In the genomic region with DNA sequence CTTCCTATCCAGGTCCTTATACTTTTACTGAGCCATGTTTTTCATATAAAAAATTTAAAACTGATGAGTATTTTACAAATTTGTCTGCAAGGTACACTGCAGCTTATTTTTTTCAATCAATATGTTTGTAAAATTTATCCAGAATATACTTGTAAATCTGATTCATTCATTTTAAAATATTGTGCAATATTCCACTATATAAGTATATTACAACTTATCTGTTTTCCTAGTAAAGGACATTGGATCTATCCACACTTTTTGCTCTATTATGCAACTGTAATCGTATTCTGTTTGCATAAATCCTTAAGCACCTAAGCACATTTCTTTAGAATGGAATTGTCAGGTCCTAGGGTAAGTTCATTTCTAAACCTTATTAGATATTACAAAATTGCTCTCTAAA, we compare ENCODE assay signal across 2 cellular contexts.
TF ChIP-seq lines count a peak whose summit lies in the region.

No MANE protein-coding gene starts in this region.

TF ChIP-seq in K562, 482 proteins besides CTCF, POLR2A, EP300 and RAD21:
- no peak for TF ChIP-seq CEBPG (CRISPR knock-in tag; IDR thresholded peaks at IDR 0.05)
- TF ChIP-seq CEBPG (tag; conservative IDR thresholded peaks at IDR 0.05 in 1 of 2, IDR thresholded peaks at IDR 0.05 in 1 of 2): peak in 1 of 2 experiments; percentile 82; a peak in 2 of 4 replicates
- TF ChIP-seq, protein P1, sequence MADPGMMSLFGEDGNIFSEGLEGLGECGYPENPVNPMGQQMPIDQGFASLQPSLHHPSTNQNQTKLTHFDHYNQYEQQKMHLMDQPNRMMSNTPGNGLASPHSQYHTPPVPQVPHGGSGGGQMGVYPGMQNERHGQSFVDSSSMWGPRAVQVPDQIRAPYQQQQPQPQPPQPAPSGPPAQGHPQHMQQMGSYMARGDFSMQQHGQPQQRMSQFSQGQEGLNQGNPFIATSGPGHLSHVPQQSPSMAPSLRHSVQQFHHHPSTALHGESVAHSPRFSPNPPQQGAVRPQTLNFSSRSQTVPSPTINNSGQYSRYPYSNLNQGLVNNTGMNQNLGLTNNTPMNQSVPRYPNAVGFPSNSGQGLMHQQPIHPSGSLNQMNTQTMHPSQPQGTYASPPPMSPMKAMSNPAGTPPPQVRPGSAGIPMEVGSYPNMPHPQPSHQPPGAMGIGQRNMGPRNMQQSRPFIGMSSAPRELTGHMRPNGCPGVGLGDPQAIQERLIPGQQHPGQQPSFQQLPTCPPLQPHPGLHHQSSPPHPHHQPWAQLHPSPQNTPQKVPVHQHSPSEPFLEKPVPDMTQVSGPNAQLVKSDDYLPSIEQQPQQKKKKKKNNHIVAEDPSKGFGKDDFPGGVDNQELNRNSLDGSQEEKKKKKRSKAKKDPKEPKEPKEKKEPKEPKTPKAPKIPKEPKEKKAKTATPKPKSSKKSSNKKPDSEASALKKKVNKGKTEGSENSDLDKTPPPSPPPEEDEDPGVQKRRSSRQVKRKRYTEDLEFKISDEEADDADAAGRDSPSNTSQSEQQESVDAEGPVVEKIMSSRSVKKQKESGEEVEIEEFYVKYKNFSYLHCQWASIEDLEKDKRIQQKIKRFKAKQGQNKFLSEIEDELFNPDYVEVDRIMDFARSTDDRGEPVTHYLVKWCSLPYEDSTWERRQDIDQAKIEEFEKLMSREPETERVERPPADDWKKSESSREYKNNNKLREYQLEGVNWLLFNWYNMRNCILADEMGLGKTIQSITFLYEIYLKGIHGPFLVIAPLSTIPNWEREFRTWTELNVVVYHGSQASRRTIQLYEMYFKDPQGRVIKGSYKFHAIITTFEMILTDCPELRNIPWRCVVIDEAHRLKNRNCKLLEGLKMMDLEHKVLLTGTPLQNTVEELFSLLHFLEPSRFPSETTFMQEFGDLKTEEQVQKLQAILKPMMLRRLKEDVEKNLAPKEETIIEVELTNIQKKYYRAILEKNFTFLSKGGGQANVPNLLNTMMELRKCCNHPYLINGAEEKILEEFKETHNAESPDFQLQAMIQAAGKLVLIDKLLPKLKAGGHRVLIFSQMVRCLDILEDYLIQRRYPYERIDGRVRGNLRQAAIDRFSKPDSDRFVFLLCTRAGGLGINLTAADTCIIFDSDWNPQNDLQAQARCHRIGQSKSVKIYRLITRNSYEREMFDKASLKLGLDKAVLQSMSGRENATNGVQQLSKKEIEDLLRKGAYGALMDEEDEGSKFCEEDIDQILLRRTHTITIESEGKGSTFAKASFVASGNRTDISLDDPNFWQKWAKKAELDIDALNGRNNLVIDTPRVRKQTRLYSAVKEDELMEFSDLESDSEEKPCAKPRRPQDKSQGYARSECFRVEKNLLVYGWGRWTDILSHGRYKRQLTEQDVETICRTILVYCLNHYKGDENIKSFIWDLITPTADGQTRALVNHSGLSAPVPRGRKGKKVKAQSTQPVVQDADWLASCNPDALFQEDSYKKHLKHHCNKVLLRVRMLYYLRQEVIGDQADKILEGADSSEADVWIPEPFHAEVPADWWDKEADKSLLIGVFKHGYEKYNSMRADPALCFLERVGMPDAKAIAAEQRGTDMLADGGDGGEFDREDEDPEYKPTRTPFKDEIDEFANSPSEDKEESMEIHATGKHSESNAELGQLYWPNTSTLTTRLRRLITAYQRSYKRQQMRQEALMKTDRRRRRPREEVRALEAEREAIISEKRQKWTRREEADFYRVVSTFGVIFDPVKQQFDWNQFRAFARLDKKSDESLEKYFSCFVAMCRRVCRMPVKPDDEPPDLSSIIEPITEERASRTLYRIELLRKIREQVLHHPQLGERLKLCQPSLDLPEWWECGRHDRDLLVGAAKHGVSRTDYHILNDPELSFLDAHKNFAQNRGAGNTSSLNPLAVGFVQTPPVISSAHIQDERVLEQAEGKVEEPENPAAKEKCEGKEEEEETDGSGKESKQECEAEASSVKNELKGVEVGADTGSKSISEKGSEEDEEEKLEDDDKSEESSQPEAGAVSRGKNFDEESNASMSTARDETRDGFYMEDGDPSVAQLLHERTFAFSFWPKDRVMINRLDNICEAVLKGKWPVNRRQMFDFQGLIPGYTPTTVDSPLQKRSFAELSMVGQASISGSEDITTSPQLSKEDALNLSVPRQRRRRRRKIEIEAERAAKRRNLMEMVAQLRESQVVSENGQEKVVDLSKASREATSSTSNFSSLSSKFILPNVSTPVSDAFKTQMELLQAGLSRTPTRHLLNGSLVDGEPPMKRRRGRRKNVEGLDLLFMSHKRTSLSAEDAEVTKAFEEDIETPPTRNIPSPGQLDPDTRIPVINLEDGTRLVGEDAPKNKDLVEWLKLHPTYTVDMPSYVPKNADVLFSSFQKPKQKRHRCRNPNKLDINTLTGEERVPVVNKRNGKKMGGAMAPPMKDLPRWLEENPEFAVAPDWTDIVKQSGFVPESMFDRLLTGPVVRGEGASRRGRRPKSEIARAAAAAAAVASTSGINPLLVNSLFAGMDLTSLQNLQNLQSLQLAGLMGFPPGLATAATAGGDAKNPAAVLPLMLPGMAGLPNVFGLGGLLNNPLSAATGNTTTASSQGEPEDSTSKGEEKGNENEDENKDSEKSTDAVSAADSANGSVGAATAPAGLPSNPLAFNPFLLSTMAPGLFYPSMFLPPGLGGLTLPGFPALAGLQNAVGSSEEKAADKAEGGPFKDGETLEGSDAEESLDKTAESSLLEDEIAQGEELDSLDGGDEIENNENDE (IDR thresholded peaks at IDR 0.05; ENCODE audit: low read depth, low read length): no peak
- TF ChIP-seq CEBPB (tag; IDR thresholded peaks at IDR 0.05): 0 out of 2 replicates have a peak, but pooled peaks have one; percentile 49
TF ChIP-seq in K562: peak in this region for 2.

TF ChIP-seq in endothelial cell of umbilical vein, 7 proteins besides CTCF, POLR2A, EP300 and RAD21:
- TF ChIP-seq FOS (IDR thresholded peaks at IDR 0.05; ENCODE audit: borderline replicate concordance, insufficient read depth, low read length) (peak; percentile 2), GATA2 (IDR thresholded peaks at IDR 0.05; ENCODE audit: insufficient read depth, insufficient read length, low read depth, low read length) (no peak), EZH2 (IDR thresholded peaks at IDR 0.05; ENCODE audit: borderline replicate concordance, low read depth, low read length, severe bottlenecking) (no peak), POLR2AphosphoS5 (IDR thresholded peaks at IDR 0.05; ENCODE audit: insufficient read depth, low read depth, low read length) (no peak), MYC (IDR thresholded peaks at IDR 0.05; ENCODE audit: low read depth, low read length) (no peak), JUN (IDR thresholded peaks at IDR 0.05; ENCODE audit: borderline replicate concordance, insufficient read depth, insufficient read length, low read depth) (no peak)
- TF ChIP-seq, protein P2, sequence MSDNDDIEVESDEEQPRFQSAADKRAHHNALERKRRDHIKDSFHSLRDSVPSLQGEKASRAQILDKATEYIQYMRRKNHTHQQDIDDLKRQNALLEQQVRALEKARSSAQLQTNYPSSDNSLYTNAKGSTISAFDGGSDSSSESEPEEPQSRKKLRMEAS (IDR thresholded peaks at IDR 0.05; ENCODE audit: insufficient read depth, insufficient read length): no peak
